In genomic region chr12:118813778-118814359, GRCh38 we compare ENCODE assay signal across 2 cellular contexts.
TF ChIP-seq lines count a peak whose summit lies in the region.

No MANE protein-coding gene starts in this region.

TF ChIP-seq in GM23338, 12 proteins besides CTCF, POLR2A, EP300 and RAD21 (continued from another document):
- TF ChIP-seq, protein P1, sequence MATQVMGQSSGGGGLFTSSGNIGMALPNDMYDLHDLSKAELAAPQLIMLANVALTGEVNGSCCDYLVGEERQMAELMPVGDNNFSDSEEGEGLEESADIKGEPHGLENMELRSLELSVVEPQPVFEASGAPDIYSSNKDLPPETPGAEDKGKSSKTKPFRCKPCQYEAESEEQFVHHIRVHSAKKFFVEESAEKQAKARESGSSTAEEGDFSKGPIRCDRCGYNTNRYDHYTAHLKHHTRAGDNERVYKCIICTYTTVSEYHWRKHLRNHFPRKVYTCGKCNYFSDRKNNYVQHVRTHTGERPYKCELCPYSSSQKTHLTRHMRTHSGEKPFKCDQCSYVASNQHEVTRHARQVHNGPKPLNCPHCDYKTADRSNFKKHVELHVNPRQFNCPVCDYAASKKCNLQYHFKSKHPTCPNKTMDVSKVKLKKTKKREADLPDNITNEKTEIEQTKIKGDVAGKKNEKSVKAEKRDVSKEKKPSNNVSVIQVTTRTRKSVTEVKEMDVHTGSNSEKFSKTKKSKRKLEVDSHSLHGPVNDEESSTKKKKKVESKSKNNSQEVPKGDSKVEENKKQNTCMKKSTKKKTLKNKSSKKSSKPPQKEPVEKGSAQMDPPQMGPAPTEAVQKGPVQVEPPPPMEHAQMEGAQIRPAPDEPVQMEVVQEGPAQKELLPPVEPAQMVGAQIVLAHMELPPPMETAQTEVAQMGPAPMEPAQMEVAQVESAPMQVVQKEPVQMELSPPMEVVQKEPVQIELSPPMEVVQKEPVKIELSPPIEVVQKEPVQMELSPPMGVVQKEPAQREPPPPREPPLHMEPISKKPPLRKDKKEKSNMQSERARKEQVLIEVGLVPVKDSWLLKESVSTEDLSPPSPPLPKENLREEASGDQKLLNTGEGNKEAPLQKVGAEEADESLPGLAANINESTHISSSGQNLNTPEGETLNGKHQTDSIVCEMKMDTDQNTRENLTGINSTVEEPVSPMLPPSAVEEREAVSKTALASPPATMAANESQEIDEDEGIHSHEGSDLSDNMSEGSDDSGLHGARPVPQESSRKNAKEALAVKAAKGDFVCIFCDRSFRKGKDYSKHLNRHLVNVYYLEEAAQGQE (IDR thresholded peaks at IDR 0.05; ENCODE audit: unreplicated experiment), result no peak
- TF ChIP-seq EZH2phosphoT487 (IDR thresholded peaks at IDR 0.05; ENCODE audit: unreplicated experiment), result no peak
- no peak for TF ChIP-seq ZNF462 (CRISPR knock-in tag; IDR thresholded peaks at IDR 0.05)
- TF ChIP-seq NANOG (IDR thresholded peaks at IDR 0.05; ENCODE audit: borderline replicate concordance), result no peak
- TF ChIP-seq CREB1 (CRISPR knock-in tag; IDR thresholded peaks at IDR 0.05; ENCODE audit: low read depth), result no peak
- TF ChIP-seq ZNF331 (CRISPR knock-in tag; IDR thresholded peaks at IDR 0.05; ENCODE audit: low read depth), result no peak
- TF ChIP-seq STAT1 (IDR thresholded peaks at IDR 0.05; ENCODE audit: unreplicated experiment), result no peak
- TF ChIP-seq JUNB (IDR thresholded peaks at IDR 0.05; ENCODE audit: unreplicated experiment), result no peak
- TF ChIP-seq EZH2 (IDR thresholded peaks at IDR 0.05; ENCODE audit: low read depth, unreplicated experiment), result no peak

TF ChIP-seq in K562, 482 proteins besides CTCF, POLR2A, EP300 and RAD21 (continued from another document):
- TF ChIP-seq, protein P2, sequence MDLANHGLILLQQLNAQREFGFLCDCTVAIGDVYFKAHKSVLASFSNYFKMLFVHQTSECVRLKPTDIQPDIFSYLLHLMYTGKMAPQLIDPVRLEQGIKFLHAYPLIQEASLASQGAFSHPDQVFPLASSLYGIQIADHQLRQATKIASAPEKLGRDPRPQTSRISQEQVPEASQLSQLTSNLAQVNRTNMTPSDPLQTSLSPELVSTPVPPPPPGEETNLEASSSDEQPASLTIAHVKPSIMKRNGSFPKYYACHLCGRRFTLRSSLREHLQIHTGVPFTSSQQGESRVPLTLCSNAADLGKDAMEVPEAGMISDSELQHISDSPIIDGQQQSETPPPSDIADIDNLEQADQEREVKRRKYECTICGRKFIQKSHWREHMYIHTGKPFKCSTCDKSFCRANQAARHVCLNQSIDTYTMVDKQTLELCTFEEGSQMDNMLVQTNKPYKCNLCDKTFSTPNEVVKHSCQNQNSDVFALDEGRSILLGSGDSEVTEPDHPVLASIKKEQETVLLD (IDR thresholded peaks at IDR 0.05), result no peak
- peak; percentile 64 for TF ChIP-seq TEAD4 (IDR thresholded peaks at IDR 0.05; ENCODE audit: low read length)
- TF ChIP-seq TEAD4 (CRISPR knock-in tag; IDR thresholded peaks at IDR 0.05; ENCODE audit: borderline replicate concordance), result no peak
- TF ChIP-seq RBM25 (IDR thresholded peaks at IDR 0.05; ENCODE audit: low read depth, low read length, severe bottlenecking), result no peak
